ENCODE assay signal across 20 cellular contexts in genomic region chr1:114632427-114632826, GRCh38. TPM values are rescaled to one million over a fixed set of nuclear protein-coding genes. Genes with fewer than 3 reads are reported as not detected.
DNase-seq lines count a peak whose midpoint lies in the region; ATAC-seq, FAIRE-seq and TF ChIP-seq lines count a peak whose summit lies in the region.
"Had no signal": no experiment of that assay in that cellular context is flagged by ENCODE, and none has a peak within 500 bp of the region (broad histone marks: within the 10 kb centered on the region; RNA-seq: fewer than 3 reads in every experiment).

No MANE protein-coding gene starts in this region.

- no TSS peak for BruUV-seq in K562 (replicated peaks; lab: Mats Ljungman, UMichigan)

- H3K36me3 ChIP-seq in K562 (ENCODE audit: control insufficient read depth, insufficient read depth, low read length) (no peaks in the 10 kb centered on the region), stomach (no peaks in the 10 kb centered on the region), BE2C (no peaks in the 10 kb centered on the region)
- H3K36me3 ChIP-seq: BLaER1 treated with 17β-estradiol and CSF1 and Interleukin-3, amounts not matched to agents 10 nM and 100 nM had no signal

- H3K4me3 ChIP-seq in K562, result no peak overlapping the region
- no peak overlapping the region for H3K4me3 ChIP-seq in stomach
- no peak overlapping the region for H3K4me3 ChIP-seq in BE2C (ENCODE audit: low read depth, low read length)
- H3K4me3 ChIP-seq: BLaER1 treated with 17β-estradiol and CSF1 and Interleukin-3, amounts not matched to agents 10 nM and 100 nM had no signal

- H3K4me1 Mint-ChIP-seq in activated naive CD4-positive, alpha-beta T cell treated with anti-CD3 and anti-CD28 coated beads, Interleukin-2, amount 10 ng/mL, durations not matched to agents 7 days and 5 days, result no peaks in the 10 kb centered on the region

- in situ Hi-C loops in K562 (cut with MboI), result no loop called here

- no peak for ATAC-seq in K562
- ATAC-seq: CD8-positive, alpha-beta T cell had no signal

- no peak overlapping the region for H3K27ac Mint-ChIP-seq in activated naive CD4-positive, alpha-beta T cell treated with anti-CD3 and anti-CD28 coated beads, Interleukin-2, amount 10 ng/mL, durations not matched to agents 7 days and 5 days
- H3K27ac Mint-ChIP-seq: CD4-positive, alpha-beta T cell; CD8-positive, alpha-beta T cell had no signal

- H3K4me1 ChIP-seq in K562 (replicated peaks in 1 of 2; ENCODE audit: control insufficient read depth in 2 of 2, insufficient read depth in 2 of 2, low read length in 2 of 2), result no peaks in the 10 kb centered on the region
- no peaks in the 10 kb centered on the region for H3K4me1 ChIP-seq in stomach
- H3K4me1 ChIP-seq in BE2C, result no peaks in the 10 kb centered on the region
- H3K4me1 ChIP-seq: BLaER1 treated with 17β-estradiol and CSF1 and Interleukin-3, amounts not matched to agents 10 nM and 100 nM; Caco-2 had no signal

- no peaks in the 10 kb centered on the region for H3K9me1 ChIP-seq in K562 (ENCODE audit: control insufficient read depth, insufficient read depth, low read length)

- H3K9ac ChIP-seq in K562 (ENCODE audit: insufficient read depth in 1 of 2, low read depth in 2 of 2, low read length in 2 of 2), result no peak overlapping the region
- H3K9ac ChIP-seq: BLaER1 treated with 17β-estradiol and CSF1 and Interleukin-3, amounts not matched to agents 10 nM and 100 nM had no signal

- no peaks in the 10 kb centered on the region for H3K9me3 Mint-ChIP-seq in activated naive CD4-positive, alpha-beta T cell treated with anti-CD3 and anti-CD28 coated beads, Interleukin-2, amount 10 ng/mL, durations not matched to agents 7 days and 5 days

- no peak for TF ChIP-seq POLR2A in K562 (conservative IDR thresholded peaks at IDR 0.05)
- TF ChIP-seq POLR2A in stomach (IDR thresholded peaks at IDR 0.05), result no peak

- no peak for TF ChIP-seq CTCF in K562 (IDR thresholded peaks at IDR 0.05 in 2 of 3, conservative IDR thresholded peaks at IDR 0.05 in 1 of 3; ENCODE audit: insufficient read depth in 2 of 3, low read depth in 1 of 3, low read length in 3 of 3)
- no peak for TF ChIP-seq CTCF in stomach (IDR thresholded peaks at IDR 0.05)
- no peak for TF ChIP-seq CTCF in BE2C (IDR thresholded peaks at IDR 0.05; ENCODE audit: low read depth, low read length)

- no peak for TF ChIP-seq RAD21 in K562 (CRISPR knock-in tag; conservative IDR thresholded peaks at IDR 0.05 in 1 of 2, IDR thresholded peaks at IDR 0.05 in 1 of 2)

- TF ChIP-seq EP300 in K562 (IDR thresholded peaks at IDR 0.05; ENCODE audit: low read length), result no peak
- no peak for TF ChIP-seq EP300 in stomach (IDR thresholded peaks at IDR 0.05)

- no peak for FAIRE-seq in K562 (lab: Jason Lieb, UNC)
- FAIRE-seq: A204.1, D721Med, G401.6, GM12891, GM19239 had no signal

- no peak overlapping the region for H3K4me2 ChIP-seq in K562 (ENCODE audit: insufficient read depth, low read length)
- H3K4me2 ChIP-seq: BLaER1 treated with 17β-estradiol and CSF1 and Interleukin-3, amounts not matched to agents 10 nM and 100 nM had no signal

- CTCF ChIA-PET in HEK293T (lab: Yijun Ruan, JAX) (no interaction called here), K562 (lab: Yijun Ruan, JAX; ENCODE audit: low intra/inter-chr PET ratio) (no interaction called here)
- CTCF ChIA-PET in activated naive CD4-positive, alpha-beta T cell treated with anti-CD3 and anti-CD28 coated beads, Interleukin-2, amount 10 ng/mL, durations not matched to agents 7 days and 5 days (lab: Charles Lee), result no interaction called here

- H3K27ac ChIP-seq in K562 (ENCODE audit: extremely low read depth, low read depth, low read length) (no peak overlapping the region), stomach (no peak overlapping the region)
- H3K27ac ChIP-seq: BLaER1 treated with 17β-estradiol and CSF1 and Interleukin-3, amounts not matched to agents 10 nM and 100 nM; C4-2B had no signal

- intact Hi-C loops in K562 (cut with micrococcal nuclease), result no loop called here
- intact Hi-C loops in stomach (cut with DNase I; ENCODE audit: low total_unique reads), result no loop called here

- no peaks in the 10 kb centered on the region for H4K20me1 ChIP-seq in K562 (replicated peaks; ENCODE audit: control insufficient read depth, insufficient read depth, low read length)
- H4K20me1 ChIP-seq: BLaER1 treated with 17β-estradiol and CSF1 and Interleukin-3, amounts not matched to agents 10 nM and 100 nM had no signal

- H3K79me2 ChIP-seq in K562 (ENCODE audit: control insufficient read depth, insufficient read depth, low read length), result no peaks in the 10 kb centered on the region

- H3K27me3 ChIP-seq in K562 (ENCODE audit: control insufficient read depth in 2 of 2, insufficient read depth in 2 of 2, low read length in 2 of 2), result peaks cover 8 to 24% of the 10 kb centered on the region in 2 experiments; a peak in 4 of 5 replicates
- H3K27me3 ChIP-seq in stomach, result no peaks in the 10 kb centered on the region
- H3K27me3 ChIP-seq in BE2C, result peaks cover 10% of the 10 kb centered on the region
- H3K27me3 ChIP-seq: BLaER1 treated with 17β-estradiol and CSF1 and Interleukin-3, amounts not matched to agents 10 nM and 100 nM had no signal

- H3K9me3 ChIP-seq in K562 (replicated peaks; ENCODE audit: control insufficient read depth, insufficient read depth, low read depth, low read length) (no peaks in the 10 kb centered on the region), stomach (no peaks in the 10 kb centered on the region), BE2C (no peaks in the 10 kb centered on the region)
- H3K9me3 ChIP-seq: Caco-2 had no signal

- no peak overlapping the region for H2AFZ ChIP-seq in K562 (ENCODE audit: low read depth, low read length)

- H3K36me3 Mint-ChIP-seq in activated naive CD4-positive, alpha-beta T cell treated with anti-CD3 and anti-CD28 coated beads, Interleukin-2, amount 10 ng/mL, durations not matched to agents 7 days and 5 days, result no peaks in the 10 kb centered on the region
- H3K36me3 Mint-ChIP-seq: CD8-positive, alpha-beta T cell had no signal

- no peak overlapping the region for H3K4me3 Mint-ChIP-seq in activated naive CD4-positive, alpha-beta T cell treated with anti-CD3 and anti-CD28 coated beads, Interleukin-2, amount 10 ng/mL, durations not matched to agents 7 days and 5 days
- H3K4me3 Mint-ChIP-seq: CD4-positive, alpha-beta T cell; CD8-positive, alpha-beta T cell had no signal

- H3K27me3 Mint-ChIP-seq in activated naive CD4-positive, alpha-beta T cell treated with anti-CD3 and anti-CD28 coated beads, Interleukin-2, amount 10 ng/mL, durations not matched to agents 7 days and 5 days, result peaks cover 8% of the 10 kb centered on the region

- DNase-seq in HEK293T (ENCODE audit: extremely low spot score) (no peak), K562 (ENCODE audit: extremely low read depth in 1 of 4, low spot score in 3 of 4) (no peak), stomach (no peak), BE2C (no peak)
- DNase-seq in activated naive CD4-positive, alpha-beta T cell treated with anti-CD3 and anti-CD28 coated beads, Interleukin-2, amount 10 ng/mL, durations not matched to agents 7 days and 5 days, result no peak
- DNase-seq: 8988T; ACHN; Caco-2; Calu3; CD4-positive, alpha-beta T cell; CD8-positive, alpha-beta T cell; DMS79 treated with DMSO at 0.1 percent for 48 hours; GF-D8 had no signal

- POLR2A ChIA-PET in HEK293T (lab: Yijun Ruan, JAX) (no interaction called here), K562 (lab: Yijun Ruan, JAX) (no interaction called here)

RNA-seq across cellular contexts. Expression of gene DENND2C, which starts 37.4 kb away (rescaled TPM):
- 0.14 and 0.28 TPM in 2 replicates for total RNA-seq in K562 (2011; cell fraction: chromatin; rRNA removed; ENCODE audit: low replicate concordance)
- not detected in 2 replicates for total RNA-seq in K562 (2011; cell fraction: nucleolus; rRNA removed)
- 0.22 and 0.23 TPM in 2 replicates for total RNA-seq in K562 (2011; cell fraction: nucleoplasm; rRNA removed)
- total RNA-seq in K562 (2014; rRNA removed) (0.16 and 0.23 TPM in 2 replicates), K562 (2014; rRNA removed; fragmentation: Illumina TruSeq; extraction: Trizol) (0.25 and 0.35 TPM in 2 replicates), K562 (2015; rRNA removed; fragmentation: Illumina TruSeq; extraction: Trizol) (0.14 and 0.15 TPM in 2 replicates), K562 (2021) (0.11 TPM in 2 replicates), stomach (1 to 10 TPM in 4 of 5 donors, under 1 TPM in 1; 0.89 to 5.3 (median 3.6) TPM)
- polyA plus RNA-seq in K562 (2011; rRNA removed) (0.03 and 0.15 TPM in 2 replicates), K562 (2014; fragmentation: Illumina TruSeq; extraction: Trizol) (0.10 and 0.15 TPM in 2 replicates), K562 (2014; fragmentation: Nextera tagmentation; extraction: Ambion mirVana) (under 1 TPM; 0.03 to 0.20 TPM), K562 (2014; rRNA removed) (0.04 and 0.07 TPM in 2 replicates), stomach (1 to 10 TPM in 2 of 3 donors, under 1 TPM in 1; 0.93 to 7.3 (median 1.2) TPM)
- 0.01 and 0.03 TPM in 2 replicates for polyA plus RNA-seq in K562 (2011; cell fraction: cytosol; rRNA removed)
- polyA plus RNA-seq in K562 (2011; cell fraction: nucleus; rRNA removed), result 0.06 TPM in 1 of 2 replicates, not detected in the other
- 0.14 and 0.17 TPM in 2 replicates for polyA plus RNA-seq in K562 (2012)
- polyA minus RNA-seq in K562 (2011; rRNA and poly(A)+ RNA removed), result 0.21 and 0.28 TPM in 2 replicates
- 0.19 TPM in 1 of 2 replicates, not detected in the other for polyA minus RNA-seq in K562 (2011; cell fraction: cytosol; rRNA and poly(A)+ RNA removed)
- under 0.01 TPM in 1 of 2 replicates, not detected in the other for polyA minus RNA-seq in K562 (2011; cell fraction: nucleus; rRNA and poly(A)+ RNA removed)
- polyA plus RNA-seq in BE2C (2012; ENCODE audit: insufficient read depth, insufficient read length, low read depth), result 0.11 TPM

RNA-seq across cellular contexts. Expression of gene BCAS2, which starts 51.0 kb away (rescaled TPM):
- 4.0 and 12.6 TPM in 2 replicates for total RNA-seq in K562 (2011; cell fraction: chromatin; rRNA removed; ENCODE audit: low replicate concordance)
- total RNA-seq in K562 (2011; cell fraction: nucleolus; rRNA removed), result 4.9 and 5.5 TPM in 2 replicates
- 5.8 and 7.0 TPM in 2 replicates for total RNA-seq in K562 (2011; cell fraction: nucleoplasm; rRNA removed)
- 49.6 and 62.1 TPM in 2 replicates for total RNA-seq in K562 (2014; rRNA removed)
- 92.1 and 107 TPM in 2 replicates for total RNA-seq in K562 (2014; rRNA removed; fragmentation: Illumina TruSeq; extraction: Trizol)
- 77.1 and 81.1 TPM in 2 replicates for total RNA-seq in K562 (2015; rRNA removed; fragmentation: Illumina TruSeq; extraction: Trizol)
- 56.9 and 59.3 TPM in 2 replicates for total RNA-seq in K562 (2021)
- polyA plus RNA-seq in K562 (2011; rRNA removed), result 47.4 and 71.4 TPM in 2 replicates
- 15.3 and 20.2 TPM in 2 replicates for polyA plus RNA-seq in K562 (2011; cell fraction: cytosol; rRNA removed)
- 6.1 and 9.4 TPM in 2 replicates for polyA plus RNA-seq in K562 (2011; cell fraction: nucleus; rRNA removed)
- 59.7 and 74.2 TPM in 2 replicates for polyA plus RNA-seq in K562 (2012)
- 79.1 and 84.4 TPM in 2 replicates for polyA plus RNA-seq in K562 (2014; fragmentation: Illumina TruSeq; extraction: Trizol)
- polyA plus RNA-seq in K562 (2014; fragmentation: Nextera tagmentation; extraction: Ambion mirVana), result 100 to 1,000 TPM; 160 to 183 TPM
- 64.3 and 75.7 TPM in 2 replicates for polyA plus RNA-seq in K562 (2014; rRNA removed)
- 42.3 and 43.2 TPM in 2 replicates for polyA minus RNA-seq in K562 (2011; rRNA and poly(A)+ RNA removed)
- 11.4 and 21.0 TPM in 2 replicates for polyA minus RNA-seq in K562 (2011; cell fraction: cytosol; rRNA and poly(A)+ RNA removed)
- polyA minus RNA-seq in K562 (2011; cell fraction: nucleus; rRNA and poly(A)+ RNA removed), result 3.6 and 10.1 TPM in 2 replicates
- total RNA-seq in stomach, result 10 to 100 TPM in 3 of 5 donors, 1 to 10 TPM in 2; 4.3 to 54.8 (median 24.2) TPM
- polyA plus RNA-seq in stomach, result 10 to 100 TPM; 34.4 to 43.7 (median 35.4) TPM
- polyA plus RNA-seq in BE2C (2012; ENCODE audit: insufficient read depth, insufficient read length, low read depth), result 150 TPM
